36 cellular contexts compared by ENCODE assay signal in genomic region chr20:47071646-47072185, GRCh38.
"Had no signal": no experiment of that assay in that cellular context is flagged by ENCODE, and none has a peak within 500 bp of the region (broad histone marks: within the 10 kb centered on the region; RNA-seq: fewer than 3 reads in every experiment).

No MANE protein-coding gene starts in this region.

- FAIRE-seq: TTC549 had no signal

- H3K27ac ChIP-seq: ascending aorta, VCaP had no signal

- H3K36me3 ChIP-seq: ascending aorta had no signal

- ATAC-seq: activated CD4-positive, alpha-beta T cell treated with anti-CD3 and anti-CD28 coated beads for 36 hours; activated CD8-positive, alpha-beta memory T cell treated with anti-CD3 and anti-CD28 coated beads, Interleukin-2, amount 10 ng/mL, durations not matched to agents 7 days and 5 days; activated CD8-positive, alpha-beta T cell treated with anti-CD3 and anti-CD28 coated beads, Interleukin-2, amount 10 ng/mL, durations not matched to agents 7 days and 5 days; activated naive CD8-positive, alpha-beta T cell treated with anti-CD3 and anti-CD28 coated beads, Interleukin-2, amount 50 U/mL, for 24 hours had no signal

- H3K27ac Mint-ChIP-seq: activated B cell treated with CpG ODN at 0.5 μM for 24 hours; activated CD4-positive, alpha-beta memory T cell treated with anti-CD3 and anti-CD28 coated beads, Interleukin-2, amount 10 ng/mL, durations not matched to agents 7 days and 5 days; activated CD4-positive, alpha-beta T cell treated with anti-CD3 and anti-CD28 coated beads for 36 hours; activated CD4-positive, alpha-beta T cell treated with anti-CD3 and anti-CD28 coated beads, Interleukin-2, amount 10 ng/mL, durations not matched to agents 7 days and 5 days; activated CD8-positive, alpha-beta memory T cell treated with anti-CD3 and anti-CD28 coated beads, Interleukin-2, amount 10 ng/mL, durations not matched to agents 7 days and 5 days; activated CD8-positive, alpha-beta T cell treated with anti-CD3 and anti-CD28 coated beads, Interleukin-2, amount 10 ng/mL, durations not matched to agents 7 days and 5 days; activated naive CD4-positive, alpha-beta T cell treated with anti-CD3 and anti-CD28 coated beads, Interleukin-2, amount 10 ng/mL, durations not matched to agents 7 days and 5 days; activated naive CD4-positive, alpha-beta T cell treated with anti-CD3 and anti-CD28 coated beads, Interleukin-2, amount 50 U/mL, for 24 hours; activated naive CD8-positive, alpha-beta T cell; activated naive CD8-positive, alpha-beta T cell treated with anti-CD3 and anti-CD28 coated beads, Interleukin-2, amount 10 ng/mL, durations not matched to agents 7 days and 5 days; activated naive CD8-positive, alpha-beta T cell treated with anti-CD3 and anti-CD28 coated beads, Interleukin-2, amount 50 U/mL, for 24 hours; activated T-cell treated with anti-CD3 and anti-CD28 coated beads, Interleukin-2, amount 50 U/mL, for 24 hours; activated T-helper 2 cell treated with anti-CD3 and anti-CD28 coated beads, Interferon-gamma antibody, Interleukin-2, Interleukin-4, amounts not matched to agents 10 μg/mL and 5 μg/mL and 100 μg/mL, durations not matched to agents 14 hours and 24 hours and 36 hours; brain; T-helper 1 cell treated with Interleukin-12 subunit alpha and Interleukin-12 subunit beta and Interleukin-4 antibody, amounts not matched to agents 30 μg/mL and 1 μg/mL, for 36 hours; T-helper 2 cell treated with Interferon-gamma antibody and Interleukin-4, amounts not matched to agents 5 μg/mL and 100 μg/mL, for 36 hours had no signal

- H3K36me3 Mint-ChIP-seq: activated CD8-positive, alpha-beta memory T cell treated with anti-CD3 and anti-CD28 coated beads, Interleukin-2, amount 10 ng/mL, durations not matched to agents 7 days and 5 days; activated naive CD4-positive, alpha-beta T cell treated with anti-CD3 and anti-CD28 coated beads, Interleukin-2, amount 10 ng/mL, durations not matched to agents 7 days and 5 days; activated naive CD4-positive, alpha-beta T cell treated with anti-CD3 and anti-CD28 coated beads, Interleukin-2, amount 50 U/mL, for 24 hours; activated naive CD8-positive, alpha-beta T cell; activated naive CD8-positive, alpha-beta T cell treated with anti-CD3 and anti-CD28 coated beads, Interleukin-2, amount 10 ng/mL, durations not matched to agents 7 days and 5 days had no signal

- H3K27me3 ChIP-seq: ascending aorta had no signal

- H3K27me3 Mint-ChIP-seq: activated CD8-positive, alpha-beta memory T cell treated with anti-CD3 and anti-CD28 coated beads, Interleukin-2, amount 10 ng/mL, durations not matched to agents 7 days and 5 days; activated naive CD8-positive, alpha-beta T cell treated with anti-CD3 and anti-CD28 coated beads, Interleukin-2, amount 10 ng/mL, durations not matched to agents 7 days and 5 days; brain had no signal

- H3K4me1 ChIP-seq: ascending aorta had no signal

- H3K4me1 Mint-ChIP-seq: activated B cell treated with CpG ODN at 0.5 μM for 24 hours; activated CD4-positive, alpha-beta memory T cell treated with anti-CD3 and anti-CD28 coated beads, Interleukin-2, amount 10 ng/mL, durations not matched to agents 7 days and 5 days; activated CD4-positive, alpha-beta T cell treated with anti-CD3 and anti-CD28 coated beads for 36 hours; activated CD4-positive, alpha-beta T cell treated with anti-CD3 and anti-CD28 coated beads, Interleukin-2, amount 10 ng/mL, durations not matched to agents 7 days and 5 days; activated CD8-positive, alpha-beta memory T cell treated with anti-CD3 and anti-CD28 coated beads, Interleukin-2, amount 10 ng/mL, durations not matched to agents 7 days and 5 days; activated naive CD4-positive, alpha-beta T cell treated with anti-CD3 and anti-CD28 coated beads, Interleukin-2, amount 10 ng/mL, durations not matched to agents 7 days and 5 days; activated naive CD4-positive, alpha-beta T cell treated with anti-CD3 and anti-CD28 coated beads, Interleukin-2, amount 50 U/mL, for 24 hours; activated naive CD8-positive, alpha-beta T cell treated with anti-CD3 and anti-CD28 coated beads, Interleukin-2, amount 10 ng/mL, durations not matched to agents 7 days and 5 days; activated naive CD8-positive, alpha-beta T cell treated with anti-CD3 and anti-CD28 coated beads, Interleukin-2, amount 50 U/mL, for 24 hours; brain; central memory CD8-positive, alpha-beta T cell had no signal

- H3K4me3 ChIP-seq: ascending aorta had no signal

- DNase-seq: activated B cell treated with CpG ODN at 0.5 μM for 24 hours; activated CD4-positive, alpha-beta memory T cell treated with anti-CD3 and anti-CD28 coated beads, Interleukin-2, amount 10 ng/mL, durations not matched to agents 7 days and 5 days; activated CD4-positive, alpha-beta T cell treated with anti-CD3 and anti-CD28 coated beads for 36 hours; activated CD4-positive, alpha-beta T cell treated with anti-CD3 and anti-CD28 coated beads for 48 hours; activated CD4-positive, alpha-beta T cell treated with anti-CD3 and anti-CD28 coated beads, Interleukin-2, amount 10 ng/mL, durations not matched to agents 7 days and 5 days; activated CD4-positive, alpha-beta T cell treated with anti-CD3 and anti-CD28 coated beads, Interleukin-2, amount 50 U/mL, for 48 hours; activated CD4-positive, CD25-positive, alpha-beta regulatory T cell treated with anti-CD3 and anti-CD28 coated beads, Interleukin-2, amount 50 U/mL, for 72 hours; activated CD8-positive, alpha-beta memory T cell treated with anti-CD3 and anti-CD28 coated beads for 24 hours; activated CD8-positive, alpha-beta memory T cell treated with anti-CD3 and anti-CD28 coated beads, Interleukin-2, amount 50 U/mL, for 48 hours; activated CD8-positive, alpha-beta T cell treated with anti-CD3 and anti-CD28 coated beads, Interleukin-2, amount 10 ng/mL, durations not matched to agents 7 days and 5 days; activated effector memory CD4-positive, alpha-beta T cell treated with Interleukin-2 at 50 U/mL for 16 hours; activated gamma-delta T cell; activated naive CD4-positive, alpha-beta T cell treated with anti-CD3 and anti-CD28 coated beads, Interleukin-2, amount 10 ng/mL, durations not matched to agents 7 days and 5 days; activated naive CD4-positive, alpha-beta T cell treated with Interleukin-2 at 50 U/mL for 16 hours; activated naive CD8-positive, alpha-beta T cell treated with anti-CD3 and anti-CD28 coated beads, Interleukin-2, amount 10 ng/mL, durations not matched to agents 7 days and 5 days; activated naive CD8-positive, alpha-beta T cell treated with anti-CD3 and anti-CD28 coated beads, Interleukin-2, amount 50 U/mL, for 24 hours; activated T-cell treated with anti-CD3 and anti-CD28 coated beads, Interleukin-2, amount 50 U/mL, for 24 hours; activated T-cell treated with anti-CD3 and anti-CD28 coated beads, Interleukin-2, amount 50 U/mL, for 48 hours; amygdala; anterior cingulate cortex; caudate nucleus; SW 1271; T-helper 1 cell; T-helper 2 cell; T-helper 9 cell had no signal

- H3K4me3 Mint-ChIP-seq: activated B cell treated with CpG ODN at 0.5 μM for 24 hours; activated CD4-positive, alpha-beta memory T cell treated with anti-CD3 and anti-CD28 coated beads, Interleukin-2, amount 10 ng/mL, durations not matched to agents 7 days and 5 days; activated CD4-positive, alpha-beta T cell treated with anti-CD3 and anti-CD28 coated beads for 36 hours; activated CD4-positive, alpha-beta T cell treated with anti-CD3 and anti-CD28 coated beads, Interleukin-2, amount 10 ng/mL, durations not matched to agents 7 days and 5 days; activated CD8-positive, alpha-beta memory T cell treated with anti-CD3 and anti-CD28 coated beads, Interleukin-2, amount 10 ng/mL, durations not matched to agents 7 days and 5 days; activated CD8-positive, alpha-beta T cell treated with anti-CD3 and anti-CD28 coated beads, Interleukin-2, amount 10 ng/mL, durations not matched to agents 7 days and 5 days; activated naive CD4-positive, alpha-beta T cell treated with anti-CD3 and anti-CD28 coated beads, Interleukin-2, amount 10 ng/mL, durations not matched to agents 7 days and 5 days; activated naive CD4-positive, alpha-beta T cell treated with anti-CD3 and anti-CD28 coated beads, Interleukin-2, amount 50 U/mL, for 24 hours; activated naive CD8-positive, alpha-beta T cell; activated naive CD8-positive, alpha-beta T cell treated with anti-CD3 and anti-CD28 coated beads, Interleukin-2, amount 10 ng/mL, durations not matched to agents 7 days and 5 days; activated naive CD8-positive, alpha-beta T cell treated with anti-CD3 and anti-CD28 coated beads, Interleukin-2, amount 50 U/mL, for 24 hours; activated T-cell treated with anti-CD3 and anti-CD28 coated beads, Interleukin-2, amount 50 U/mL, for 24 hours; brain; central memory CD8-positive, alpha-beta T cell; T-helper 1 cell treated with Interleukin-12 subunit alpha and Interleukin-12 subunit beta and Interleukin-4 antibody, amounts not matched to agents 30 μg/mL and 1 μg/mL, for 36 hours; T-helper 2 cell treated with Interferon-gamma antibody and Interleukin-4, amounts not matched to agents 5 μg/mL and 100 μg/mL, for 36 hours had no signal
